8 cellular contexts compared by ENCODE assay signal in the genomic region with DNA sequence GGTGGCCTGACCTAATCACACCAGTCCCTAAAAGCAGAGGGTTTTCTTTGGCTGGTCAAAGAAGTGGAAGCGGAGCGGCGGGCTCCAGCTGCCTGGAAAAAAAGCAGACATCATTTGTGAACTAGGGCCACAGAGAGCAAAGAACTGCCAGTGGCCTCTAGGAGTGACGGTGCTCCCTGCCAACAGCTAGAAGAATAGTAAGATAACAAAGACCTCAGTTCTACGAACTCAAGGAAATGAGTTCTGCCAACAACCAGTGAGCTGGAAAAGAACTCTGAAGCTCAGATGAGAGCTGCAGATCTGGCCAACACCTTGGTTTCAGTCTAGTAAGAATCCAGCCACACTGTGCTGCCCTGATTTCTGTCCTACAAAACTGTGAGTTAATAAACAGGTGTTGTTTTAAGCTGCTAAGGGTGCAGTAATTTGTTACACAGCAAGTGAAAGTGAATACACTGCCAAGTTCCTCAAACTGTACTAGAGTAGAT.
DNase-seq lines count a peak whose midpoint lies in the region; ATAC-seq and TF ChIP-seq lines count a peak whose summit lies in the region.

No MANE protein-coding gene starts in this region.

- TF ChIP-seq CTCF in cardiac muscle cell (IDR thresholded peaks at IDR 0.05; ENCODE audit: low read depth, low read length): no peak

- H3K9me3 ChIP-seq in cardiac muscle cell (ENCODE audit: low read depth): no peaks in the 10 kb centered on the region

- peak overlapping the region; percentile 80 for H3K27ac ChIP-seq in cardiac muscle cell
- peak overlapping the region; percentile 27 for H3K27ac ChIP-seq in substantia nigra (ENCODE audit: low read depth, low read length, poor library complexity, severe bottlenecking)

- peak; percentile 67 for ATAC-seq in GM18508 (IDR thresholded peaks at IDR 0.05; ENCODE audit: insufficient read depth, unreplicated experiment)
- ATAC-seq in GM21737 (IDR thresholded peaks at IDR 0.05; ENCODE audit: unreplicated experiment): peak; percentile 93

- peak; percentile 19 for DNase-seq in NCI-H2227 treated with DMSO at 0.1 percent for 48 hours (lab: John Stamatoyannopoulos, UW)
- peak; percentile 46 to 58 for DNase-seq in cardiac muscle cell (ENCODE audit: low read depth in 1 of 2, low spot score in 1 of 2)
- peak in 11 of 49 donors; percentile 12 to 34 (median 27) for DNase-seq in substantia nigra (lab: John Stamatoyannopoulos, UW)
- no peak for DNase-seq in NK-92 treated with Interleukin-12 subunit alpha and Interleukin-12 subunit beta, amount 100 ng/mL, for 24 hours (lab: John Stamatoyannopoulos, UW)
- no peak for DNase-seq in HT-29 (ENCODE audit: low spot score)
- no peak for DNase-seq in NCI-H1105 (lab: John Stamatoyannopoulos, UW)

- no peaks in the 10 kb centered on the region for H3K27me3 ChIP-seq in cardiac muscle cell

- no peak overlapping the region for H3K4me3 ChIP-seq in cardiac muscle cell

- H3K36me3 ChIP-seq in cardiac muscle cell: no peaks in the 10 kb centered on the region

- peaks cover 9% of the 10 kb centered on the region for H3K4me1 ChIP-seq in cardiac muscle cell (ENCODE audit: low read depth)

Comparison
In these comparisons a context has a peak if more than half of its experiments do, and no peak if none do; other contexts are left out.
1. DNase-seq: peak in NCI-H2227 treated with DMSO at 0.1 percent for 48 hours (single experiment) and cardiac muscle cell (2 of 2); none in NK-92 treated with Interleukin-12 subunit alpha and Interleukin-12 subunit beta, amount 100 ng/mL, for 24 hours (single experiment), HT-29 (single experiment) and NCI-H1105 (single experiment).